Comparison of ENCODE assay signal across 8 cellular contexts in genomic region chr17:45147102-45147580, GRCh38.
DNase-seq lines count a peak whose midpoint lies in the region; TF ChIP-seq lines count a peak whose summit lies in the region.

No MANE protein-coding gene starts in this region.

- peaks cover 17% of the 10 kb centered on the region for H3K79me2 ChIP-seq in DOHH2 (ENCODE audit: control insufficient read depth, low read length)

- peak overlapping the region; percentile 84 for H3K4me3 ChIP-seq in DOHH2 (ENCODE audit: low read length)
- peak overlapping the region; percentile 72 for H3K4me3 ChIP-seq in HEK293 (ENCODE audit: low read depth, low read length)
- peak overlapping the region; percentile 70 for H3K4me3 ChIP-seq in astrocyte of the spinal cord (ENCODE audit: low read depth, low read length)
- peak overlapping the region; percentile 67 for H3K4me3 ChIP-seq in iPS-18c (ENCODE audit: insufficient read depth, low read depth, low read length)

- H3K9me2 ChIP-seq in DOHH2 (replicated peaks; ENCODE audit: control insufficient read depth, low read length): no peaks in the 10 kb centered on the region

- peaks cover 11% of the 10 kb centered on the region for H4K20me1 ChIP-seq in DOHH2 (ENCODE audit: control insufficient read depth, insufficient read depth, low read depth, low read length)

- H3F3A ChIP-seq in DOHH2 (ENCODE audit: control insufficient read depth, insufficient read depth): peaks cover 18% of the 10 kb centered on the region

- H3K36me3 ChIP-seq in DOHH2 (ENCODE audit: control insufficient read depth, low read length): peaks cover 7% of the 10 kb centered on the region; the same call in 1 of the 2 replicates
- H3K36me3 ChIP-seq in HEK293 (ENCODE audit: control insufficient read depth in 2 of 2, insufficient read depth in 1 of 2, low read length in 2 of 2): peaks cover 0 to 6% of the 10 kb centered on the region in 2 experiments; a peak in 1 of 3 replicates

- H3K4me1 ChIP-seq in DOHH2 (ENCODE audit: control insufficient read depth, low read length) (peaks cover 53% of the 10 kb centered on the region), HEK293 (ENCODE audit: control insufficient read depth, insufficient read depth, low read length) (peaks cover 10% of the 10 kb centered on the region; the same call in 1 of the 2 replicates)

- POLR2A ChIA-PET in HEK293 (lab: Yijun Ruan, JAX): interaction anchor here (2.0 to 8.3 kb wide), 8 partner anchors 9 to 101 kb away, joined by 8 to 700 read pairs (median 56); partner anchors contain the start of genes ACBD4, FMNL1, HEXIM2 and NMT1

- CTCF ChIA-PET in HEK293 (lab: Yijun Ruan, JAX): interaction anchor here (0.6 to 10.8 kb wide), 3 partner anchors 12 to 52 kb away, joined by 3 to 209 read pairs (median 185); partner anchors contain the start of genes ACBD4 and PLCD3

- peaks cover 36% of the 10 kb centered on the region for H3K27me3 ChIP-seq in DOHH2 (ENCODE audit: control insufficient read depth, low read length)

- in situ Hi-C loops in astrocyte of the spinal cord (cut with HindIII; ENCODE audit: low sequenced_read_pairs): no loop called here

- H3K9me3 ChIP-seq in DOHH2 (ENCODE audit: control insufficient read depth, insufficient read depth, low read length) (no peaks in the 10 kb centered on the region), HEK293 (ENCODE audit: control insufficient read depth, insufficient read depth, low read depth, low read length) (no peaks in the 10 kb centered on the region), iPS-18c (ENCODE audit: control insufficient read depth, insufficient read depth, low read length) (no peaks in the 10 kb centered on the region)

- DNase-seq in NOMO-1 treated with dmso at 0.1 percent for 144 hours (lab: John Stamatoyannopoulos, UW; ENCODE audit: unreplicated experiment) (peak; percentile 70), astrocyte of the spinal cord (ENCODE audit: low read depth, low spot score) (no peak), 8988T (no peak)
- DNase-seq in stimulated activated CD8-positive, alpha-beta memory T cell treated with anti-CD3 and anti-CD28 coated beads, Interleukin-15, amount 100 ng/mL, for 1 hour (ENCODE audit: low read depth): peak; percentile 41
- DNase-seq in stimulated activated CD4-positive, alpha-beta T cell treated with anti-CD3 and anti-CD28 coated beads, Interleukin-1b, Interleukin-23, amount 100 ng/mL, for 48 hours: no peak

- H3K27ac ChIP-seq in DOHH2 (ENCODE audit: low read depth, low read length): peak overlapping the region; percentile 85
- peak overlapping the region; percentile 92 for H3K27ac ChIP-seq in HEK293 (ENCODE audit: extremely low read depth, low read depth, low read length)

- TF ChIP-seq CTCF in DOHH2 (IDR thresholded peaks at IDR 0.05; ENCODE audit: low read depth, low read length, poor library complexity, severe bottlenecking) (no peak), HEK293 (tag by site-specific recombination; IDR thresholded peaks at IDR 0.05) (no peak; the same call in 1 of the 2 replicates), astrocyte of the spinal cord (IDR thresholded peaks at IDR 0.05; ENCODE audit: low read depth, low read length) (no peak)

- peak overlapping the region; percentile 80 for H3K4me2 ChIP-seq in DOHH2 (ENCODE audit: low read length)

TF ChIP-seq in HEK293, 187 proteins besides CTCF, POLR2A, EP300 and RAD21:
- TF ChIP-seq ZNF16 (tag by site-specific recombination; IDR thresholded peaks at IDR 0.05; ENCODE audit: low read depth) (no peak), ZNF132 (tag by site-specific recombination; IDR thresholded peaks at IDR 0.05; ENCODE audit: borderline replicate concordance) (no peak), ZNF549 (tag by site-specific recombination; IDR thresholded peaks at IDR 0.05) (no peak), KLF9 (tag by site-specific recombination; IDR thresholded peaks at IDR 0.05; ENCODE audit: low read depth) (no peak), ZNF10 (tag by site-specific recombination; IDR thresholded peaks at IDR 0.05) (peak; percentile 98), EGR2 (tag by site-specific recombination; IDR thresholded peaks at IDR 0.05; ENCODE audit: low read depth) (peak; percentile 7; the same call in 1 of the 2 replicates), IKZF3 (tag by site-specific recombination; IDR thresholded peaks at IDR 0.05) (0 out of 2 replicates have a peak, but pooled peaks have one; percentile 10), ZSCAN30 (tag by site-specific recombination; IDR thresholded peaks at IDR 0.05) (0 out of 2 replicates have a peak, but pooled peaks have one; percentile 22), ZNF76 (tag by site-specific recombination; IDR thresholded peaks at IDR 0.05; ENCODE audit: borderline replicate concordance, low read depth) (0 out of 2 replicates have a peak, but pooled peaks have one; percentile 16), GLIS1 (tag by site-specific recombination; IDR thresholded peaks at IDR 0.05) (peak; percentile 10; the same call in 1 of the 2 replicates), YY1 (tag by site-specific recombination; IDR thresholded peaks at IDR 0.05) (peak; percentile 77; the same call in 1 of the 2 replicates), ZNF660 (tag by site-specific recombination; IDR thresholded peaks at IDR 0.05) (0 out of 2 replicates have a peak, but pooled peaks have one; percentile 5), GLI2 (tag by site-specific recombination; IDR thresholded peaks at IDR 0.05; ENCODE audit: borderline replicate concordance, low read depth) (no peak)

Comparison
In these comparisons a context has a peak if more than half of its experiments do, and no peak if none do; other contexts are left out.
1. DNase-seq: peak in NOMO-1 treated with dmso at 0.1 percent for 144 hours (single experiment) and stimulated activated CD8-positive, alpha-beta memory T cell treated with anti-CD3 and anti-CD28 coated beads, Interleukin-15, amount 100 ng/mL, for 1 hour (single experiment); none in astrocyte of the spinal cord (single experiment), 8988T (single experiment) and stimulated activated CD4-positive, alpha-beta T cell treated with anti-CD3 and anti-CD28 coated beads, Interleukin-1b, Interleukin-23, amount 100 ng/mL, for 48 hours (single experiment).
2. Peak in every context shown above with its lines, with median percentiles within 50 percentile points of each other: H3K4me3 ChIP-seq.